In genomic region chr4:7068279-7068842, GRCh38 we compare ENCODE assay signal across 8 cellular contexts. TPM values are rescaled to one million over a fixed set of nuclear protein-coding genes. Genes with fewer than 3 reads are reported as not detected.
DNase-seq lines count a peak whose midpoint lies in the region; ATAC-seq and TF ChIP-seq lines count a peak whose summit lies in the region.

No MANE protein-coding gene starts in this region.

- H3K9me3 Mint-ChIP-seq in MCF 10A (ENCODE audit: unreplicated experiment) = no peaks in the 10 kb centered on the region

- peaks cover 2% of the 10 kb centered on the region; the same call in 1 of the 2 replicates for H3K27me3 ChIP-seq in IMR-90 (ENCODE audit: control insufficient read depth, insufficient read depth, low read length)
- no peaks in the 10 kb centered on the region for H3K27me3 ChIP-seq in mucosa of rectum (ENCODE audit: control insufficient read depth in 2 of 2, insufficient read depth in 2 of 2, low read length in 2 of 2)

- no peak overlapping the region for H3K18ac ChIP-seq in IMR-90 (ENCODE audit: low read depth, low read length)

- peak overlapping the region; percentile 56 to 80; a peak in 2 of 4 replicates for H4K8ac ChIP-seq in IMR-90 (ENCODE audit: low read depth in 2 of 2, low read length in 2 of 2)

- H3K9me3 ChIP-seq in IMR-90 (ENCODE audit: control insufficient read depth, insufficient read depth, low read length) (no peaks in the 10 kb centered on the region), mucosa of rectum (ENCODE audit: control insufficient read depth in 2 of 2, low read length in 2 of 2) (no peaks in the 10 kb centered on the region)

- peak overlapping the region; percentile 59 for H3K27ac Mint-ChIP-seq in MCF 10A (ENCODE audit: low read depth, unreplicated experiment)

- peak overlapping the region; percentile 33; the same call in 1 of the 2 replicates for H4K5ac ChIP-seq in IMR-90 (ENCODE audit: low read depth, low read length)

- H3K4me1 ChIP-seq in IMR-90 (ENCODE audit: control insufficient read depth, insufficient read depth, low read length) = peaks cover 7% of the 10 kb centered on the region; the same call in 1 of the 2 replicates
- peaks cover 11 to 17% of the 10 kb centered on the region in 2 donors for H3K4me1 ChIP-seq in mucosa of rectum (ENCODE audit: control insufficient read depth in 2 of 2, insufficient read depth in 2 of 2, low read length in 2 of 2)

- H3K4ac ChIP-seq in IMR-90 (ENCODE audit: low read depth, low read length) = peak overlapping the region; percentile 42

- H2BK120ac ChIP-seq in IMR-90 (ENCODE audit: low read depth, low read length) = no peak overlapping the region

- TF ChIP-seq POLR2A in IMR-90 (IDR thresholded peaks at IDR 0.05; ENCODE audit: low read depth, low read length) = no peak; the same call in 1 of the 2 replicates

- TF ChIP-seq CTCF in AG10803 (conservative IDR thresholded peaks at IDR 0.05; ENCODE audit: low read length) = no peak
- no peak for TF ChIP-seq CTCF in IMR-90 (conservative IDR thresholded peaks at IDR 0.05; ENCODE audit: low read depth, low read length)
- no peak for TF ChIP-seq CTCF in MCF 10A (IDR thresholded peaks at IDR 0.05; ENCODE audit: unreplicated experiment)

- no peak overlapping the region for H2AK5ac ChIP-seq in IMR-90 (ENCODE audit: low read depth, low read length)

- peaks cover 23% of the 10 kb centered on the region for H3K36me3 Mint-ChIP-seq in MCF 10A (ENCODE audit: insufficient read depth, unreplicated experiment)

- H3K9me1 ChIP-seq in IMR-90 (ENCODE audit: insufficient read depth, low read length) = peaks cover 3% of the 10 kb centered on the region; the same call in 1 of the 2 replicates

- ATAC-seq in GM19395 (IDR thresholded peaks at IDR 0.05; ENCODE audit: unreplicated experiment) (peak; percentile 37), IMR-90 (ENCODE audit: low read depth) (peak; percentile 22)

- H3K56ac ChIP-seq in IMR-90 (ENCODE audit: extremely low read depth, insufficient read depth, low read length) = peak overlapping the region; percentile 70; the same call in 1 of the 2 replicates

- H3K9ac ChIP-seq in IMR-90 (ENCODE audit: low read depth, low read length) = peak overlapping the region; percentile 79
- H3K9ac ChIP-seq in mucosa of rectum (ENCODE audit: low read depth in 1 of 2, low read length in 2 of 2) = peak overlapping the region; percentile 72 to 82

- H3K4me3 Mint-ChIP-seq in MCF 10A (ENCODE audit: unreplicated experiment) = peak overlapping the region; percentile 90

- no peak overlapping the region for H4K91ac ChIP-seq in IMR-90 (ENCODE audit: insufficient read depth, low read depth, low read length)

- H3K14ac ChIP-seq in IMR-90 (replicated peaks; ENCODE audit: low read depth, low read length) = peak overlapping the region; percentile 33

- WGBS in IMR-90 (ENCODE audit: extremely low coverage in 2 of 2, insufficient read length in 1 of 2), 2 experiments = 0% methylated on average over 32 of the region's 50 CpGs; no CpG with 5 or more reads in 1 of the 2 experiments

- no peak for DNase-seq in AG10803 (ENCODE audit: low read depth)
- DNase-seq in IMR-90 = no peak
- DNase-seq in MCF 10A (ENCODE audit: unreplicated experiment) = no peak
- DNase-seq in stimulated activated CD4-positive, alpha-beta T cell treated with anti-CD3 and anti-CD28 coated beads, Interleukin-2, amount 100 ng/mL, for 48 hours = no peak
- DNase-seq in NCI-H446 (lab: John Stamatoyannopoulos, UW) = no peak
- no peak for DNase-seq in NCI-H69 (lab: John Stamatoyannopoulos, UW)

- H4K20me1 ChIP-seq in IMR-90 (ENCODE audit: insufficient read depth, low read length) = peaks cover 19% of the 10 kb centered on the region

- H3K4me1 Mint-ChIP-seq in MCF 10A (ENCODE audit: insufficient read depth, unreplicated experiment) = peaks cover 23% of the 10 kb centered on the region

- peak overlapping the region; percentile 99 for H2AK9ac ChIP-seq in IMR-90 (replicated peaks; ENCODE audit: low read depth, low read length, poor library complexity)

- H3K4me3 ChIP-seq in AG10803 (ENCODE audit: low read length) (peak overlapping the region; percentile 75), IMR-90 (ENCODE audit: insufficient read depth, low read depth, low read length) (peak overlapping the region; percentile 74), mucosa of rectum (ENCODE audit: low read length in 2 of 2) (peak overlapping the region; percentile 64 to 89)

- H2BK5ac ChIP-seq in IMR-90 (ENCODE audit: low read depth, low read length, poor library complexity, severe bottlenecking) = no peak overlapping the region

- H2BK15ac ChIP-seq in IMR-90 (ENCODE audit: low read depth, low read length) = no peak overlapping the region

- peak overlapping the region; percentile 85 for H3K27ac ChIP-seq in IMR-90 (ENCODE audit: insufficient read depth, low read length)
- peak overlapping the region; percentile 84 to 94 for H3K27ac ChIP-seq in mucosa of rectum (ENCODE audit: low read depth in 2 of 2, low read length in 2 of 2)

- CTCF ChIA-PET in IMR-90 (lab: Yijun Ruan, JAX) = interaction anchor here (0.6 to 1.5 kb wide), 4 partner anchors 25 to 159 kb away, joined by 3 to 4 read pairs (median 3); partner anchors contain the start of genes TADA2B and TBC1D14
- CTCF ChIA-PET in MCF 10A (lab: Yijun Ruan, JAX) = interaction anchor here (1.1 to 13.0 kb wide), 7 partner anchors 9 to 349 kb away, joined by 3 to 98 read pairs (median 48); partner anchors contain the start of gene TADA2B

- H3K36me3 ChIP-seq in IMR-90 (ENCODE audit: control insufficient read depth, insufficient read depth, low read length) (peaks cover 9% of the 10 kb centered on the region), mucosa of rectum (ENCODE audit: control insufficient read depth in 2 of 2, insufficient read depth in 2 of 2, low read length in 2 of 2) (peaks cover 7 to 13% of the 10 kb centered on the region in 2 donors)

- peaks cover 17 to 39% of the 10 kb centered on the region in 2 experiments for H3K79me1 ChIP-seq in IMR-90 (ENCODE audit: low read depth in 1 of 2, low read length in 2 of 2)

- intact Hi-C loops in IMR-90 (cut with micrococcal nuclease) (loop anchor here (2.0 kb wide), 1 partner anchor 56 kb away; no protein-coding TSS in a partner anchor), MCF 10A (cut with micrococcal nuclease) (loop anchor here (1.0 kb wide), 2 partner anchors 81 to 159 kb away; partner anchors contain the start of gene TBC1D14)

- H3K4me2 ChIP-seq in IMR-90 (ENCODE audit: low read depth, low read length) = peak overlapping the region; percentile 73

- in situ Hi-C loops in IMR-90 (cut with MboI; ENCODE audit: low sequenced_read_pairs) = no loop called here

- BruUV-seq in IMR-90 (replicated peaks; lab: Mats Ljungman, UMichigan) = no TSS peak
- TSS peak; percentile 74 for BruUV-seq in MCF 10A (replicated peaks; lab: Mats Ljungman, UMichigan)

- POLR2A ChIA-PET in IMR-90 (lab: Charles Lee; ENCODE audit: unreplicated experiment) (interaction anchor here (0.6 to 1.0 kb wide), 4 partner anchors 28 to 1293 kb away, joined by 3 to 4 read pairs (median 4); no protein-coding TSS in a partner anchor), MCF 10A (lab: Yijun Ruan, JAX) (interaction anchor here (0.6 to 8.0 kb wide), 38 partner anchors 9 to 497 kb away, joined by 3 to 165 read pairs (median 6); partner anchors contain the start of genes BLOC1S4, TADA2B and TBC1D14)

- peak overlapping the region; percentile 63; the same call in 1 of the 2 replicates for H3K23ac ChIP-seq in IMR-90 (ENCODE audit: low read depth, low read length)

- H2BK20ac ChIP-seq in IMR-90 (ENCODE audit: low read depth, low read length) = no peak overlapping the region

- H2AFZ ChIP-seq in IMR-90 (replicated peaks; ENCODE audit: low read length, poor library complexity) = peak overlapping the region; percentile 97

- dilution Hi-C loops in IMR-90 (cut with HindIII; ENCODE audit: low sequenced_read_pairs, unreplicated experiment) = no loop called here

- H3K27me3 Mint-ChIP-seq in MCF 10A (ENCODE audit: insufficient read depth, unreplicated experiment) = peaks cover 14% of the 10 kb centered on the region

- no peak for TF ChIP-seq RAD21 in IMR-90 (IDR thresholded peaks at IDR 0.05; ENCODE audit: low read length)

TF ChIP-seq in IMR-90, 13 proteins besides CTCF, POLR2A, EP300 and RAD21 (continues in another document):
- TF ChIP-seq NFE2L2 (IDR thresholded peaks at IDR 0.05; ENCODE audit: low read depth, low read length) = no peak
- TF ChIP-seq MXI1 (IDR thresholded peaks at IDR 0.05; ENCODE audit: borderline replicate concordance, low read depth, low read length) = no peak
- TF ChIP-seq ELK1 (IDR thresholded peaks at IDR 0.05; ENCODE audit: borderline replicate concordance, low read depth, low read length) = no peak
- no peak for TF ChIP-seq SMC3 (IDR thresholded peaks at IDR 0.05; ENCODE audit: low read depth, low read length)
- no peak for TF ChIP-seq BHLHE40 (IDR thresholded peaks at IDR 0.05; ENCODE audit: low read depth, low read length)
- no peak for TF ChIP-seq CEBPB (IDR thresholded peaks at IDR 0.05; ENCODE audit: low read depth, low read length)
- TF ChIP-seq MAFK (IDR thresholded peaks at IDR 0.05; ENCODE audit: low read depth, low read length) = no peak
- no peak for TF ChIP-seq MAZ (IDR thresholded peaks at IDR 0.05; ENCODE audit: borderline replicate concordance, low read depth, low read length)
- TF ChIP-seq RCOR1 (IDR thresholded peaks at IDR 0.05; ENCODE audit: insufficient replicate concordance, low read length) = no peak
- no peak for TF ChIP-seq RFX5 (IDR thresholded peaks at IDR 0.05; ENCODE audit: low read depth, low read length)

RNA-seq across cellular contexts. Expression of gene GRPEL1, which starts 0.5 kb away (rescaled TPM):
- total RNA-seq in IMR-90 (2012; rRNA removed) (33.0 and 48.6 TPM in 2 replicates), MCF 10A (2022) (73.0 and 82.9 TPM in 2 replicates)
- 32.0 and 33.9 TPM in 2 replicates for polyA plus RNA-seq in IMR-90 (2012; rRNA removed)
- polyA plus RNA-seq in IMR-90 (2012; cell fraction: cytosol; rRNA removed) = 9.0 and 14.6 TPM in 2 replicates
- 5.0 and 19.1 TPM in 2 replicates for polyA plus RNA-seq in IMR-90 (2012; cell fraction: nucleus; rRNA removed; ENCODE audit: low replicate concordance)

RNA-seq across cellular contexts. Expression of gene TADA2B, which starts 25.2 kb away (rescaled TPM):
- total RNA-seq in IMR-90 (2012; rRNA removed) = 6.1 and 8.1 TPM in 2 replicates
- polyA plus RNA-seq in IMR-90 (2012; rRNA removed) = 8.1 and 8.6 TPM in 2 replicates
- 5.2 and 6.9 TPM in 2 replicates for polyA plus RNA-seq in IMR-90 (2012; cell fraction: cytosol; rRNA removed)
- polyA plus RNA-seq in IMR-90 (2012; cell fraction: nucleus; rRNA removed; ENCODE audit: low replicate concordance) = 5.7 and 6.6 TPM in 2 replicates
- total RNA-seq in MCF 10A (2022) = 29.5 and 31.8 TPM in 2 replicates
